11 cellular contexts compared by ENCODE assay signal in genomic region chr1:215081566-215082531, GRCh38. TPM values are rescaled to one million over a fixed set of nuclear protein-coding genes. Genes with fewer than 3 reads are reported as not detected.
A peak's percentile ranks its signal among the peaks of the same experiment; 100 is the strongest.
DNase-seq lines count a peak whose midpoint lies in the region; ATAC-seq and TF ChIP-seq lines count a peak whose summit lies in the region.
"Had no signal": no experiment of that assay in that cellular context is flagged by ENCODE, and none has a peak within 500 bp of the region (broad histone marks: within the 10 kb centered on the region; RNA-seq: fewer than 3 reads in every experiment).

No MANE protein-coding gene starts in this region.

- ATAC-seq in left ventricle myocardium superior = no peak
- peak; percentile 32 for ATAC-seq in upper lobe of right lung
- no peak for ATAC-seq in HG03139 (IDR thresholded peaks at IDR 0.05; ENCODE audit: unreplicated experiment)

- intact Hi-C loops in left ventricle myocardium inferior (cut with micrococcal nuclease) = no loop called here
- intact Hi-C loops in left ventricle myocardium superior (cut with micrococcal nuclease) = no loop called here
- intact Hi-C loops in upper lobe of right lung (cut with DNase I) = no loop called here

- H3K4me3 ChIP-seq in left ventricle myocardium inferior (peak overlapping the region; percentile 54), endodermal cell (ENCODE audit: low read length) (peak overlapping the region; percentile 71), muscle layer of duodenum (ENCODE audit: low read depth in 1 of 2, low read length in 2 of 2) (peak overlapping the region; percentile 31 to 63), upper lobe of right lung (no peak overlapping the region)

- no peak overlapping the region for H3K27ac Mint-ChIP-seq in endodermal cell
- H3K27ac Mint-ChIP-seq: T-helper 2 cell treated with Interferon-gamma antibody and Interleukin-4, amounts not matched to agents 5 μg/mL and 100 μg/mL, for 36 hours had no signal

- no peak overlapping the region for H3K9ac ChIP-seq in endodermal cell (ENCODE audit: extremely low read depth, low read length, poor library complexity, severe bottlenecking)

- TF ChIP-seq CTCF in left ventricle myocardium inferior (IDR thresholded peaks at IDR 0.05; ENCODE audit: borderline replicate concordance) (no peak), endodermal cell (conservative IDR thresholded peaks at IDR 0.05) (no peak), upper lobe of right lung (IDR thresholded peaks at IDR 0.05) (no peak)

- no peak for DNase-seq in left ventricle myocardium inferior
- no peak for DNase-seq in left ventricle myocardium superior
- peak; percentile 65 for DNase-seq in endodermal cell
- no peak for DNase-seq in upper lobe of right lung
- DNase-seq in stimulated activated CD4-positive, alpha-beta T cell treated with anti-CD3 and anti-CD28 coated beads, Interleukin-1b, Interleukin-23, amount 100 ng/mL, for 48 hours = no peak
- no peak for DNase-seq in NCI-H1048 (lab: John Stamatoyannopoulos, UW)
- DNase-seq: activated gamma-delta T cell treated with Interleukin-2 at 50 U/mL for 16 hours had no signal

- peaks cover 85% of the 10 kb centered on the region for H3K27me3 ChIP-seq in left ventricle myocardium inferior (ENCODE audit: low read depth)
- peaks cover 83% of the 10 kb centered on the region for H3K27me3 ChIP-seq in endodermal cell (ENCODE audit: control insufficient read depth, insufficient read depth, low read length, poor library complexity, severe bottlenecking)
- H3K27me3 ChIP-seq in muscle layer of duodenum (ENCODE audit: low read depth, low read length) = peaks cover 18% of the 10 kb centered on the region
- peaks cover 59% of the 10 kb centered on the region for H3K27me3 ChIP-seq in upper lobe of right lung

- WGBS in endodermal cell (ENCODE audit: insufficient coverage in 1 of 2, insufficient read length in 1 of 2), 2 experiments = 1 to 3% methylated on average over 14 to 46 of the region's 46 CpGs

- peaks cover 91% of the 10 kb centered on the region for H3K27me3 Mint-ChIP-seq in endodermal cell (ENCODE audit: insufficient read depth)

- peaks cover 7% of the 10 kb centered on the region for H3K4me1 Mint-ChIP-seq in endodermal cell

- H3K27ac ChIP-seq in left ventricle myocardium inferior (replicated peaks) (no peak overlapping the region), endodermal cell (ENCODE audit: low read depth, low read length) (no peak overlapping the region), muscle layer of duodenum (ENCODE audit: low read length) (no peak overlapping the region), upper lobe of right lung (no peak overlapping the region)

- H3K9me3 Mint-ChIP-seq in endodermal cell = no peaks in the 10 kb centered on the region
- H3K9me3 Mint-ChIP-seq: T-helper 2 cell treated with Interferon-gamma antibody and Interleukin-4, amounts not matched to agents 5 μg/mL and 100 μg/mL, for 36 hours had no signal

- H3K36me3 ChIP-seq in left ventricle myocardium inferior = no peaks in the 10 kb centered on the region
- no peaks in the 10 kb centered on the region for H3K36me3 ChIP-seq in endodermal cell (ENCODE audit: control insufficient read depth, insufficient read depth, low read length)
- no peaks in the 10 kb centered on the region for H3K36me3 ChIP-seq in muscle layer of duodenum (ENCODE audit: control insufficient read depth in 1 of 2, insufficient read depth in 2 of 2, low read length in 2 of 2)
- no peaks in the 10 kb centered on the region for H3K36me3 ChIP-seq in upper lobe of right lung

- H3K4me3 Mint-ChIP-seq in endodermal cell = peak overlapping the region; percentile 60
- H3K4me3 Mint-ChIP-seq: T-helper 2 cell treated with Interferon-gamma antibody and Interleukin-4, amounts not matched to agents 5 μg/mL and 100 μg/mL, for 36 hours had no signal

- no peaks in the 10 kb centered on the region for H3K9me3 ChIP-seq in left ventricle myocardium inferior (replicated peaks)
- no peaks in the 10 kb centered on the region for H3K9me3 ChIP-seq in endodermal cell (ENCODE audit: control insufficient read depth, low read length)
- H3K9me3 ChIP-seq in muscle layer of duodenum (ENCODE audit: control insufficient read depth in 1 of 2, low read length in 2 of 2) = no peaks in the 10 kb centered on the region
- no peaks in the 10 kb centered on the region for H3K9me3 ChIP-seq in upper lobe of right lung

- peaks cover 15% of the 10 kb centered on the region for H3K4me1 ChIP-seq in left ventricle myocardium inferior
- H3K4me1 ChIP-seq in endodermal cell (ENCODE audit: control insufficient read depth, insufficient read depth, low read length) = no peaks in the 10 kb centered on the region
- H3K4me1 ChIP-seq in muscle layer of duodenum (ENCODE audit: control insufficient read depth in 1 of 2, insufficient read depth in 2 of 2, low read length in 2 of 2) = peaks cover 0 to 10% of the 10 kb centered on the region in 2 donors
- H3K4me1 ChIP-seq in upper lobe of right lung = no peaks in the 10 kb centered on the region

- H3K36me3 Mint-ChIP-seq in endodermal cell (ENCODE audit: low read depth) = no peaks in the 10 kb centered on the region

RNA-seq across cellular contexts. Expression of gene KCNK2, which starts 0.7 kb away (rescaled TPM):
- total RNA-seq in left ventricle myocardium inferior (0.08 TPM), left ventricle myocardium superior (not detected), endodermal cell (under 1 TPM in 1 of 2 donors, not detected in 1; 0.15 TPM), upper lobe of right lung (0.26 TPM)
- 2.1 TPM for polyA plus RNA-seq in endodermal cell (2013, experiment 1 of 2)
- 1.3 TPM for polyA plus RNA-seq in endodermal cell (2013, experiment 2 of 2)
- total RNA-seq: HT-29 had no signal
